In genomic region chr7:76912011-76912814, GRCh38 we compare ENCODE assay signal across 8 cellular contexts.
DNase-seq lines count a peak whose midpoint lies in the region; ATAC-seq, FAIRE-seq and TF ChIP-seq lines count a peak whose summit lies in the region.
"Not testable (repeated sequence)": the region's sequence is repeated elsewhere in the genome, so short reads cannot be mapped to it uniquely, and the experiment has no call there.

No MANE protein-coding gene starts in this region.

- TF ChIP-seq CTCF in CD14-positive monocyte (IDR thresholded peaks at IDR 0.05); HEK293 (tag by site-specific recombination; IDR thresholded peaks at IDR 0.05); GM12878 (IDR thresholded peaks at IDR 0.05 in 2 of 3, conservative IDR thresholded peaks at IDR 0.05 in 1 of 3; ENCODE audit: control insufficient read depth in 2 of 3, extremely low read depth in 1 of 3, insufficient read depth in 1 of 3, low read depth in 3 of 3, low read length in 3 of 3); fibroblast of lung (conservative IDR thresholded peaks at IDR 0.05 in 1 of 2, IDR thresholded peaks at IDR 0.05 in 1 of 2; ENCODE audit: low read depth in 1 of 2, low read length in 2 of 2); sigmoid colon (IDR thresholded peaks at IDR 0.05): not testable (repeated sequence)

- peak overlapping the region; percentile 51 for H2AFZ ChIP-seq in GM12878 (ENCODE audit: control insufficient read depth, low read depth, low read length)
- not testable (repeated sequence) for H2AFZ ChIP-seq in fibroblast of lung (ENCODE audit: low read length)

- not testable (repeated sequence) for TF ChIP-seq EP300 in GM12878 (IDR thresholded peaks at IDR 0.05; ENCODE audit: borderline replicate concordance in 1 of 2, control insufficient read depth in 1 of 2, low read depth in 2 of 2, low read length in 2 of 2); sigmoid colon (IDR thresholded peaks at IDR 0.05)

- not testable (repeated sequence) for H3K4me1 ChIP-seq in HEK293 (ENCODE audit: control insufficient read depth, insufficient read depth, low read length); GM12878 (ENCODE audit: control insufficient read depth, insufficient read depth, low read length); fibroblast of lung (ENCODE audit: control insufficient read depth, extremely low read depth, insufficient read depth, low read length); muscle layer of duodenum (ENCODE audit: control insufficient read depth in 1 of 2, insufficient read depth in 2 of 2, low read length in 2 of 2)
- peaks cover 0 to 21% (median 3%) of the 10 kb centered on the region in 4 donors for H3K4me1 ChIP-seq in sigmoid colon

- not testable (repeated sequence) for H3K79me2 ChIP-seq in GM12878 (ENCODE audit: control insufficient read depth, insufficient read depth, low read length); fibroblast of lung (ENCODE audit: control insufficient read depth, insufficient read depth, low read length)

- CTCF ChIA-PET in HEK293 (lab: Yijun Ruan, JAX); GM12878 (lab: Yijun Ruan, JAX): not testable (repeated sequence)

- intact Hi-C loops in CD14-positive monocyte (cut with micrococcal nuclease); GM12878 (cut with micrococcal nuclease; ENCODE audit: unreplicated experiment); sigmoid colon (cut with DNase I): not testable (repeated sequence)

- SMC1A ChIA-PET in GM12878 (lab: Charles Lee; ENCODE audit: uncharacterized antibody, unreplicated experiment) = not testable (repeated sequence)

- H3K9me3 Mint-ChIP-seq in CD14-positive monocyte; activated T-cell treated with anti-CD3 and anti-CD28 coated beads, Interleukin-2, amount 50 U/mL, for 24 hours: not testable (repeated sequence)

- not testable (repeated sequence) for FAIRE-seq in GM12878 (lab: Jason Lieb, UNC)

- H3K4me1 Mint-ChIP-seq in CD14-positive monocyte = not testable (repeated sequence)
- peaks cover 11% of the 10 kb centered on the region for H3K4me1 Mint-ChIP-seq in activated T-cell treated with anti-CD3 and anti-CD28 coated beads, Interleukin-2, amount 50 U/mL, for 24 hours (ENCODE audit: low read depth)

- POLR2A ChIA-PET in HEK293 (lab: Yijun Ruan, JAX); GM12878 (lab: Charles Lee): not testable (repeated sequence)

- 55% methylated on average over 4 of the region's 4 CpGs for WGBS in GM12878 (ENCODE audit: insufficient coverage, insufficient replicate concordance, low lambda C conversion rate, missing lambda C conversion rate)
- WGBS in sigmoid colon, 2 donors = 44 to 50% methylated on average over 4 of the region's 4 CpGs

- not testable (repeated sequence) for H4K20me1 ChIP-seq in GM12878 (ENCODE audit: control insufficient read depth, insufficient read depth); fibroblast of lung (ENCODE audit: control insufficient read depth, extremely low read depth, insufficient read depth, low read length)

- peak overlapping the region; percentile 16 to 39 for H3K4me3 Mint-ChIP-seq in CD14-positive monocyte
- peak overlapping the region; percentile 47 for H3K4me3 Mint-ChIP-seq in activated T-cell treated with anti-CD3 and anti-CD28 coated beads, Interleukin-2, amount 50 U/mL, for 24 hours

- TF ChIP-seq POLR2A in GM12878 (IDR thresholded peaks at IDR 0.05; ENCODE audit: low read depth, low read length); sigmoid colon (IDR thresholded peaks at IDR 0.05): not testable (repeated sequence)

- H3K27ac Mint-ChIP-seq in CD14-positive monocyte; activated T-cell treated with anti-CD3 and anti-CD28 coated beads, Interleukin-2, amount 50 U/mL, for 24 hours: not testable (repeated sequence)

- H3K36me3 ChIP-seq in HEK293 (ENCODE audit: control insufficient read depth in 2 of 2, insufficient read depth in 1 of 2, low read length in 2 of 2); GM12878 (ENCODE audit: control insufficient read depth in 2 of 2, insufficient read depth in 2 of 2, low read length in 1 of 2); fibroblast of lung (ENCODE audit: control insufficient read depth, insufficient read depth, low read length); muscle layer of duodenum (ENCODE audit: control insufficient read depth in 1 of 2, insufficient read depth in 2 of 2, low read length in 2 of 2); sigmoid colon: not testable (repeated sequence)

- in situ Hi-C loops in GM12878 (cut with MboI) = not testable (repeated sequence)

- RAD21 ChIA-PET in GM12878 (lab: Charles Lee; ENCODE audit: unreplicated experiment) = not testable (repeated sequence)

- ATAC-seq in GM12878 = peak; percentile 40; the same call in 2 of the 3 replicates

- H3K27ac ChIP-seq in HEK293 (ENCODE audit: extremely low read depth, low read depth, low read length); GM12878 (ENCODE audit: control insufficient read depth, insufficient read depth); fibroblast of lung (ENCODE audit: insufficient read depth, low read length); muscle layer of duodenum (ENCODE audit: low read length): not testable (repeated sequence)
- peak overlapping the region; percentile 17 to 51 (median 44) for H3K27ac ChIP-seq in sigmoid colon

- not testable (repeated sequence) for TF ChIP-seq RAD21 in GM12878 (IDR thresholded peaks at IDR 0.05; ENCODE audit: insufficient read depth, low read depth, low read length)

- not testable (repeated sequence) for H3K9ac ChIP-seq in GM12878 (ENCODE audit: control insufficient read depth, insufficient read depth, low read length); fibroblast of lung (ENCODE audit: insufficient read depth, low read length)

- H3K4me3 ChIP-seq in HEK293 (ENCODE audit: low read depth, low read length); GM12878: not testable (repeated sequence)
- H3K4me3 ChIP-seq in fibroblast of lung (replicated peaks in 1 of 4; ENCODE audit: control extremely low read depth in 1 of 4, insufficient read depth in 1 of 4, low read depth in 3 of 4, low read length in 4 of 4) (peak overlapping the region in 2 of 4 experiments; percentile 17 to 32), muscle layer of duodenum (ENCODE audit: low read depth in 1 of 2, low read length in 2 of 2) (peak overlapping the region; percentile 12 to 32), sigmoid colon (peak overlapping the region in 2 of 4 donors; percentile 5 to 18)

- not testable (repeated sequence) for H3K9me3 ChIP-seq in HEK293 (ENCODE audit: control insufficient read depth, insufficient read depth, low read depth, low read length); GM12878 (replicated peaks; ENCODE audit: control insufficient read depth, insufficient read depth, low read length); fibroblast of lung (ENCODE audit: control insufficient read depth, insufficient read depth, low read depth, low read length); muscle layer of duodenum (ENCODE audit: control insufficient read depth in 1 of 2, low read length in 2 of 2); sigmoid colon

- H3K27me3 Mint-ChIP-seq in CD14-positive monocyte (ENCODE audit: low read depth in 3 of 3); activated T-cell treated with anti-CD3 and anti-CD28 coated beads, Interleukin-2, amount 50 U/mL, for 24 hours: not testable (repeated sequence)

- not testable (repeated sequence) for BruUV-seq in GM12878 (replicated peaks; lab: Mats Ljungman, UMichigan)

- not testable (repeated sequence) for H3K4me2 ChIP-seq in GM12878 (ENCODE audit: control insufficient read depth, insufficient read depth)
- peak overlapping the region; percentile 52 for H3K4me2 ChIP-seq in fibroblast of lung (ENCODE audit: extremely low read depth, insufficient read depth, low read length)

- DNase-seq in CD14-positive monocyte (ENCODE audit: low spot score); activated T-cell treated with anti-CD3 and anti-CD28 coated beads, Interleukin-2, amount 50 U/mL, for 24 hours; GM12878 (ENCODE audit: low read depth, low spot score); fibroblast of lung (ENCODE audit: low read depth in 2 of 2); sigmoid colon: not testable (repeated sequence)
- peak; percentile 19 for DNase-seq in RPMI7951 (ENCODE audit: low read depth)

- not testable (repeated sequence) for H3K27me3 ChIP-seq in GM12878 (replicated peaks in 1 of 2; ENCODE audit: control insufficient read depth in 2 of 2, insufficient read depth in 2 of 2, low read length in 1 of 2); fibroblast of lung (ENCODE audit: control insufficient read depth, insufficient read depth, low read length); muscle layer of duodenum (ENCODE audit: low read depth, low read length); sigmoid colon

- not testable (repeated sequence) for H3K36me3 Mint-ChIP-seq in CD14-positive monocyte; activated T-cell treated with anti-CD3 and anti-CD28 coated beads, Interleukin-2, amount 50 U/mL, for 24 hours (ENCODE audit: low read depth)

TF ChIP-seq in HEK293, 187 proteins besides CTCF, POLR2A, EP300 and RAD21:
- 0 out of 2 replicates have a peak, but pooled peaks have one; percentile 33 for TF ChIP-seq ZNF335 (tag by site-specific recombination; conservative IDR thresholded peaks at IDR 0.05)
